In genomic region chr20:18566892-18567738, GRCh38 we compare ENCODE assay signal across 1 cellular context.
A peak's percentile ranks its signal among the peaks of the same experiment; 100 is the strongest.
TF ChIP-seq lines count a peak whose summit lies in the region.

SMIM26 (plus strand) TSS chr20:18567432; CDS start chr20:18567479, 47 bp downstream.

TF ChIP-seq in GM12878, 131 proteins besides CTCF, POLR2A, EP300 and RAD21 (continued from another document):
- TF ChIP-seq PAX5 (IDR thresholded peaks at IDR 0.05; ENCODE audit: borderline replicate concordance, low read depth, low read length), result no peak; the same call in 1 of the 2 replicates
- TF ChIP-seq BRCA1 (IDR thresholded peaks at IDR 0.05; ENCODE audit: low read depth, low read length), result no peak
- TF ChIP-seq POU2F2 (IDR thresholded peaks at IDR 0.05; ENCODE audit: borderline replicate concordance, low read depth, low read length), result peak; percentile 71; the same call in 2 of the 3 replicates
- TF ChIP-seq ATF2 (IDR thresholded peaks at IDR 0.05; ENCODE audit: low read length), result 0 out of 2 replicates have a peak, but pooled peaks have one; percentile 16
